In genomic region chr10:43679509-43679908, GRCh38 we compare ENCODE assay signal across 13 cellular contexts. TPM values are rescaled to one million over a fixed set of nuclear protein-coding genes. Genes with fewer than 3 reads are reported as not detected.
DNase-seq lines count a peak whose midpoint lies in the region; ATAC-seq, FAIRE-seq and TF ChIP-seq lines count a peak whose summit lies in the region.
"Had no signal": no experiment of that assay in that cellular context is flagged by ENCODE, and none has a peak within 500 bp of the region (broad histone marks: within the 10 kb centered on the region; RNA-seq: fewer than 3 reads in every experiment).

No MANE protein-coding gene starts in this region.

- peaks cover 4% of the 10 kb centered on the region for H3K4me1 Mint-ChIP-seq in activated T-helper 2 cell treated with anti-CD3 and anti-CD28 coated beads, Interferon-gamma antibody, Interleukin-2, Interleukin-4, amounts not matched to agents 10 μg/mL and 5 μg/mL and 100 μg/mL, durations not matched to agents 14 hours and 24 hours and 36 hours (ENCODE audit: low read depth)
- no peaks in the 10 kb centered on the region for H3K4me1 Mint-ChIP-seq in activated naive CD4-positive, alpha-beta T cell treated with anti-CD3 and anti-CD28 coated beads, Interleukin-2, amount 10 ng/mL, durations not matched to agents 7 days and 5 days
- H3K4me1 Mint-ChIP-seq: activated CD4-positive, alpha-beta T cell treated with anti-CD3 and anti-CD28 coated beads, Interleukin-2, amount 10 ng/mL, durations not matched to agents 24 days and 14 days had no signal

- H3K4me3 ChIP-seq in bronchial epithelial cell (ENCODE audit: low read depth, low read length) (no peak overlapping the region), HAP-1 (no peak overlapping the region)
- H3K4me3 ChIP-seq: skin epidermis had no signal

- TF ChIP-seq CTCF in bronchial epithelial cell (IDR thresholded peaks at IDR 0.05; ENCODE audit: insufficient read depth, low read length, severe bottlenecking): no peak

- ATAC-seq in left colon: no peak

- FAIRE-seq in bronchial epithelial cell (lab: Jason Lieb, UNC): no peak
- FAIRE-seq: colon had no signal

- no peak overlapping the region for H3K27ac ChIP-seq in substantia nigra (ENCODE audit: low read depth, low read length, poor library complexity, severe bottlenecking)
- H3K27ac ChIP-seq: skin epidermis had no signal

- no peak for TF ChIP-seq EP300 in Ishikawa (IDR thresholded peaks at IDR 0.05; ENCODE audit: borderline replicate concordance)

- H3K27me3 Mint-ChIP-seq in activated T-helper 2 cell treated with anti-CD3 and anti-CD28 coated beads, Interferon-gamma antibody, Interleukin-2, Interleukin-4, amounts not matched to agents 10 μg/mL and 5 μg/mL and 100 μg/mL, durations not matched to agents 14 hours and 24 hours and 36 hours (ENCODE audit: low read depth): peaks cover 19% of the 10 kb centered on the region
- peaks cover 47% of the 10 kb centered on the region for H3K27me3 Mint-ChIP-seq in activated naive CD4-positive, alpha-beta T cell treated with anti-CD3 and anti-CD28 coated beads, Interleukin-2, amount 10 ng/mL, durations not matched to agents 7 days and 5 days

- no peaks in the 10 kb centered on the region; the same call in 1 of the 2 replicates for H3K9me3 ChIP-seq in HAP-1

- no peaks in the 10 kb centered on the region for H3K4me1 ChIP-seq in HAP-1

- H3K4me3 Mint-ChIP-seq in activated T-helper 2 cell treated with anti-CD3 and anti-CD28 coated beads, Interferon-gamma antibody, Interleukin-2, Interleukin-4, amounts not matched to agents 10 μg/mL and 5 μg/mL and 100 μg/mL, durations not matched to agents 14 hours and 24 hours and 36 hours (ENCODE audit: low read depth): no peak overlapping the region
- H3K4me3 Mint-ChIP-seq in activated naive CD4-positive, alpha-beta T cell treated with anti-CD3 and anti-CD28 coated beads, Interleukin-2, amount 10 ng/mL, durations not matched to agents 7 days and 5 days: no peak overlapping the region
- H3K4me3 Mint-ChIP-seq: activated CD4-positive, alpha-beta T cell treated with anti-CD3 and anti-CD28 coated beads, Interleukin-2, amount 10 ng/mL, durations not matched to agents 24 days and 14 days had no signal

- TF ChIP-seq RAD21 in Ishikawa (IDR thresholded peaks at IDR 0.05; ENCODE audit: low read depth): no peak

- intact Hi-C loops in left colon (cut with DNase I, micrococcal nuclease): loop anchor here in 1 of 2 donors (5.0 kb wide), 1 partner anchor 708 kb away; the partner anchor contains the start of gene CXCL12
- intact Hi-C loops in activated T-helper 2 cell treated with anti-CD3 and anti-CD28 coated beads, Interferon-gamma antibody, Interleukin-2, Interleukin-4, amounts not matched to agents 10 μg/mL and 5 μg/mL and 100 μg/mL, durations not matched to agents 14 hours and 24 hours and 36 hours (cut with micrococcal nuclease): loop anchor here (10.0 kb wide), 1 partner anchor 1185 kb away; no protein-coding TSS in a partner anchor

- H3K27ac Mint-ChIP-seq in activated T-helper 2 cell treated with anti-CD3 and anti-CD28 coated beads, Interferon-gamma antibody, Interleukin-2, Interleukin-4, amounts not matched to agents 10 μg/mL and 5 μg/mL and 100 μg/mL, durations not matched to agents 14 hours and 24 hours and 36 hours: no peak overlapping the region
- H3K27ac Mint-ChIP-seq in activated naive CD4-positive, alpha-beta T cell treated with anti-CD3 and anti-CD28 coated beads, Interleukin-2, amount 10 ng/mL, durations not matched to agents 7 days and 5 days: no peak overlapping the region
- H3K27ac Mint-ChIP-seq: activated CD4-positive, alpha-beta T cell treated with anti-CD3 and anti-CD28 coated beads, Interleukin-2, amount 10 ng/mL, durations not matched to agents 24 days and 14 days had no signal

- DNase-seq in bronchial epithelial cell (ENCODE audit: low read depth): peak; percentile 52
- DNase-seq in left colon: peak; percentile 28 to 63
- DNase-seq in substantia nigra (lab: John Stamatoyannopoulos, UW): peak in 30 of 49 donors; percentile 12 to 90 (median 43)
- no peak for DNase-seq in activated T-helper 2 cell treated with anti-CD3 and anti-CD28 coated beads, Interferon-gamma antibody, Interleukin-2, Interleukin-4, amounts not matched to agents 10 μg/mL and 5 μg/mL and 100 μg/mL, durations not matched to agents 14 hours and 24 hours and 36 hours (ENCODE audit: low spot score)
- no peak for DNase-seq in activated naive CD4-positive, alpha-beta T cell treated with anti-CD3 and anti-CD28 coated beads, Interleukin-2, amount 10 ng/mL, durations not matched to agents 7 days and 5 days
- DNase-seq in activated CD4-positive, alpha-beta T cell treated with anti-CD3 and anti-CD28 coated beads, Interleukin-2, amount 50 U/mL, for 48 hours: no peak
- DNase-seq in HAP-1 (ENCODE audit: low spot score in 2 of 2): no peak
- DNase-seq: activated CD4-positive, alpha-beta T cell treated with anti-CD3 and anti-CD28 coated beads, Interleukin-2, amount 10 ng/mL, durations not matched to agents 24 days and 14 days; activated gamma-delta T cell; MV-4-11 had no signal

- H3K27me3 ChIP-seq in bronchial epithelial cell (ENCODE audit: control insufficient read depth, insufficient read depth, low read length) (no peaks in the 10 kb centered on the region), HAP-1 (ENCODE audit: low read depth) (no peaks in the 10 kb centered on the region)

- H3K9me3 Mint-ChIP-seq in activated T-helper 2 cell treated with anti-CD3 and anti-CD28 coated beads, Interferon-gamma antibody, Interleukin-2, Interleukin-4, amounts not matched to agents 10 μg/mL and 5 μg/mL and 100 μg/mL, durations not matched to agents 14 hours and 24 hours and 36 hours: no peaks in the 10 kb centered on the region
- no peaks in the 10 kb centered on the region for H3K9me3 Mint-ChIP-seq in activated naive CD4-positive, alpha-beta T cell treated with anti-CD3 and anti-CD28 coated beads, Interleukin-2, amount 10 ng/mL, durations not matched to agents 7 days and 5 days
- H3K9me3 Mint-ChIP-seq: activated CD4-positive, alpha-beta T cell treated with anti-CD3 and anti-CD28 coated beads, Interleukin-2, amount 10 ng/mL, durations not matched to agents 24 days and 14 days had no signal

- no peaks in the 10 kb centered on the region for H3K36me3 ChIP-seq in bronchial epithelial cell (ENCODE audit: control insufficient read depth, insufficient read depth, low read length)
- H3K36me3 ChIP-seq in HAP-1 (replicated peaks): no peaks in the 10 kb centered on the region

- CTCF ChIA-PET in activated naive CD4-positive, alpha-beta T cell treated with anti-CD3 and anti-CD28 coated beads, Interleukin-2, amount 10 ng/mL, durations not matched to agents 7 days and 5 days (lab: Charles Lee): no interaction called here

- in situ Hi-C loops in HAP-1 (cut with MboI; ENCODE audit: low sequenced_read_pairs): loop anchor here (10.0 kb wide), 2 partner anchors 705 to 1185 kb away; partner anchors contain the start of gene CXCL12

- no peaks in the 10 kb centered on the region for H3K36me3 Mint-ChIP-seq in activated T-helper 2 cell treated with anti-CD3 and anti-CD28 coated beads, Interferon-gamma antibody, Interleukin-2, Interleukin-4, amounts not matched to agents 10 μg/mL and 5 μg/mL and 100 μg/mL, durations not matched to agents 14 hours and 24 hours and 36 hours (ENCODE audit: low read depth)
- no peaks in the 10 kb centered on the region for H3K36me3 Mint-ChIP-seq in activated naive CD4-positive, alpha-beta T cell treated with anti-CD3 and anti-CD28 coated beads, Interleukin-2, amount 10 ng/mL, durations not matched to agents 7 days and 5 days

TF ChIP-seq in Ishikawa, 13 proteins besides CTCF, POLR2A, EP300 and RAD21 (continues in another document):
- TF ChIP-seq CEBPB (IDR thresholded peaks at IDR 0.05) (no peak), ZBTB7A (IDR thresholded peaks at IDR 0.05; ENCODE audit: low read depth) (no peak), CREB1 (IDR thresholded peaks at IDR 0.05; ENCODE audit: low read depth) (no peak), MAX (IDR thresholded peaks at IDR 0.05) (peak; percentile 72), TAF1 (IDR thresholded peaks at IDR 0.05; ENCODE audit: low read depth) (no peak), REST (IDR thresholded peaks at IDR 0.05; ENCODE audit: low read depth) (no peak), TCF12 (IDR thresholded peaks at IDR 0.05; ENCODE audit: low read depth) (no peak), EGR1 (IDR thresholded peaks at IDR 0.05) (no peak), NFIC (IDR thresholded peaks at IDR 0.05) (peak; percentile 78)

RNA-seq across cellular contexts. Expression of gene ZNF32, which starts 30.8 kb away (rescaled TPM):
- total RNA-seq in bronchial epithelial cell (20.5 and 35.7 TPM in 2 replicates), left colon (10 to 100 TPM; 10.7 to 18.1 TPM)
- 12.1 and 12.9 TPM in 2 replicates for total RNA-seq in activated T-helper 2 cell treated with anti-CD3 and anti-CD28 coated beads, Interferon-gamma antibody, Interleukin-2, Interleukin-4, amounts not matched to agents 10 μg/mL and 5 μg/mL and 100 μg/mL, durations not matched to agents 14 hours and 24 hours and 36 hours

Comparison
In these comparisons a context has a peak if more than half of its experiments do, and no peak if none do; other contexts are left out.
1. DNase-seq: peak in bronchial epithelial cell (single experiment), left colon (2 of 2) and substantia nigra (30 of 49); none in activated T-helper 2 cell treated with anti-CD3 and anti-CD28 coated beads, Interferon-gamma antibody, Interleukin-2, Interleukin-4, amounts not matched to agents 10 μg/mL and 5 μg/mL and 100 μg/mL, durations not matched to agents 14 hours and 24 hours and 36 hours (single experiment), activated naive CD4-positive, alpha-beta T cell treated with anti-CD3 and anti-CD28 coated beads, Interleukin-2, amount 10 ng/mL, durations not matched to agents 7 days and 5 days (single experiment), activated CD4-positive, alpha-beta T cell treated with anti-CD3 and anti-CD28 coated beads, Interleukin-2, amount 50 U/mL, for 48 hours (0 of 2) and HAP-1 (0 of 2).